19 cellular contexts compared by ENCODE assay signal in the genomic region with DNA sequence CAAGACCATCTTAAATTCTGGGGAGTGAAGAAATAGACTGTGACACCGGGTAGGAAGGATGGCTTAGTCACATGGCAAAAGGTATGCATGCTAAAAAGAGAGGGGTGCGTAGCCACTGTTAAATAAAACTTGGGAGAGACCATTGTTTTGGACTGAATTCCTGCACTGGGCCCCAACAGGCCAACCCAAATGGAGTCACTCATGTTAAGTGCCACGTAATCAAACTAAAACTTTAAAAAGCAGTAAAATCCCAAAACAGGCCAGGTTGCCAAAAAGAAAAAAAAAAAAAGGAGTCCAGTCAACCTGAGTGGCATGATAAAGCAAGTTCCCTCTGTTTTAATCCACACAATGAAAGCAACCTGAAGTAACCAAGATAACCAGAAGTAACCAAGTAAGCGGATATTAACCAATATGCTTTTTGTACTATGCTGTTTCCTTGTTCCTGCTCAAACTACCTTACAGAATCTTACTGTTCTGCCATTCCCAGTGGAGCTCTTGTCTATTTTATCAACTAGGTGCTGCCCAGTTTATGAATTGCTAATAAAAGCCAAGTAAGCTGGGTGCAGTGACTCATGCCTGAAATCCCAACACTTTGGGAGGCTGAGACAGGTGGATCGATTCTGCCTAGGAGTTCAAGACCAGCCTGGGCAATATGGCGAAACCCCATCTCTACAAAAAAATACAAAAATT.
DNase-seq lines count a peak whose midpoint lies in the region; ATAC-seq, FAIRE-seq and TF ChIP-seq lines count a peak whose summit lies in the region.
"Had no signal": no experiment of that assay in that cellular context is flagged by ENCODE, and none has a peak within 500 bp of the region (broad histone marks: within the 10 kb centered on the region; RNA-seq: fewer than 3 reads in every experiment).

No MANE protein-coding gene starts in this region.

- H3K27me3 Mint-ChIP-seq in effector memory CD8-positive, alpha-beta T cell = peaks cover 0 to 9% of the 10 kb centered on the region in 2 donors
- peaks cover 10% of the 10 kb centered on the region for H3K27me3 Mint-ChIP-seq in nephron progenitor cell (ENCODE audit: low read depth, poor library complexity)
- H3K27me3 Mint-ChIP-seq: T-cell had no signal

- H4K20me1 ChIP-seq in BLaER1 = no peaks in the 10 kb centered on the region

- POLR2A ChIA-PET in HEK293 (lab: Yijun Ruan, JAX) = no interaction called here

- H3K4me3 ChIP-seq in BLaER1 (peak overlapping the region; percentile 70; the same call in 1 of the 2 replicates), HEK293 (ENCODE audit: low read depth, low read length) (no peak overlapping the region), ascending aorta (no peak overlapping the region)

- H3K27me3 ChIP-seq in BLaER1 = no peaks in the 10 kb centered on the region
- H3K27me3 ChIP-seq in ascending aorta = no peaks in the 10 kb centered on the region
- H3K27me3 ChIP-seq: foreskin keratinocyte, pancreas had no signal

- intact Hi-C loops in ascending aorta (cut with DNase I) = loop anchor here (5.0 kb wide), 1 partner anchor 195 kb away; no protein-coding TSS in a partner anchor

- H3K4me1 Mint-ChIP-seq in effector memory CD8-positive, alpha-beta T cell (ENCODE audit: low read depth in 2 of 2) = peaks cover 12 to 17% of the 10 kb centered on the region in 2 donors
- peaks cover 42% of the 10 kb centered on the region for H3K4me1 Mint-ChIP-seq in nephron progenitor cell

- H3K36me3 Mint-ChIP-seq in effector memory CD8-positive, alpha-beta T cell (ENCODE audit: insufficient read depth) = peaks cover 3% of the 10 kb centered on the region
- H3K36me3 Mint-ChIP-seq in nephron progenitor cell (ENCODE audit: low read depth) = no peaks in the 10 kb centered on the region

- DNase-seq in effector memory CD8-positive, alpha-beta T cell = no peak
- DNase-seq in nephron progenitor cell (no peak), ascending aorta (ENCODE audit: low spot score in 2 of 2) (no peak), D721Med (ENCODE audit: insufficient read length, low spot score) (no peak)
- no peak for DNase-seq in NK-92 treated with Interleukin-12 subunit alpha and Interleukin-12 subunit beta, amount 100 ng/mL, for 24 hours (lab: John Stamatoyannopoulos, UW)
- DNase-seq: activated effector memory CD4-positive, alpha-beta T cell treated with Interleukin-2 at 50 U/mL for 16 hours; CD8-positive, alpha-beta memory T cell; foreskin keratinocyte; HCEC 1CT; NCI-H1092; NCI-H2081; pancreas; SHP77; stimulated activated CD4-positive, alpha-beta T cell treated with anti-CD3 and anti-CD28 coated beads, Interleukin-2, amount 100 ng/mL, for 48 hours; T-cell; WERI-Rb-1 had no signal

- H3K9ac ChIP-seq in BLaER1 = no peak overlapping the region

- peaks cover 60% of the 10 kb centered on the region for H3K4me1 ChIP-seq in BLaER1
- no peaks in the 10 kb centered on the region for H3K4me1 ChIP-seq in HEK293 (ENCODE audit: control insufficient read depth, insufficient read depth, low read length)
- H3K4me1 ChIP-seq in ascending aorta = no peaks in the 10 kb centered on the region

- no peak for ATAC-seq in effector memory CD8-positive, alpha-beta T cell (replicated peaks)
- no peak for ATAC-seq in GM21390 (IDR thresholded peaks at IDR 0.05; ENCODE audit: unreplicated experiment)
- ATAC-seq: foreskin keratinocyte, pancreas, T-cell had no signal

- CTCF ChIA-PET in HEK293 (lab: Yijun Ruan, JAX) = interaction anchor here (1.3 kb wide), 1 partner anchor 78 kb away, joined by 3 read pairs; no protein-coding TSS in a partner anchor

- H3K9me3 ChIP-seq in BLaER1 (peaks cover 13% of the 10 kb centered on the region), HEK293 (ENCODE audit: control insufficient read depth, insufficient read depth, low read depth, low read length) (no peaks in the 10 kb centered on the region), ascending aorta (peaks cover 0 to 7% of the 10 kb centered on the region in 2 donors)
- H3K9me3 ChIP-seq: pancreas had no signal

- H3K9me3 Mint-ChIP-seq in effector memory CD8-positive, alpha-beta T cell = no peaks in the 10 kb centered on the region
- peaks cover 6% of the 10 kb centered on the region for H3K9me3 Mint-ChIP-seq in nephron progenitor cell

- H3K27ac Mint-ChIP-seq in effector memory CD8-positive, alpha-beta T cell = peak overlapping the region in 1 of 2 donors; percentile 77
- no peak overlapping the region for H3K27ac Mint-ChIP-seq in nephron progenitor cell

- TF ChIP-seq CTCF in HEK293 (tag by site-specific recombination; IDR thresholded peaks at IDR 0.05) = no peak
- no peak for TF ChIP-seq CTCF in nephron progenitor cell (IDR thresholded peaks at IDR 0.05)
- TF ChIP-seq CTCF in ascending aorta (IDR thresholded peaks at IDR 0.05) = no peak
- no peak for TF ChIP-seq CTCF in D721Med (IDR thresholded peaks at IDR 0.05; ENCODE audit: insufficient read depth, missing control alignments)

- H3K36me3 ChIP-seq in BLaER1 (peaks cover 35% of the 10 kb centered on the region), HEK293 (ENCODE audit: control insufficient read depth in 2 of 2, insufficient read depth in 1 of 2, low read length in 2 of 2) (no peaks in the 10 kb centered on the region), ascending aorta (no peaks in the 10 kb centered on the region)
- H3K36me3 ChIP-seq: pancreas, WERI-Rb-1 had no signal

- H3K4me3 Mint-ChIP-seq in effector memory CD8-positive, alpha-beta T cell = peak overlapping the region; percentile 77 to 81
- peak overlapping the region; percentile 85 for H3K4me3 Mint-ChIP-seq in nephron progenitor cell

- FAIRE-seq in D721Med (lab: Jason Lieb, UNC) = no peak
- FAIRE-seq: pancreas had no signal

- peak overlapping the region; percentile 89 for H3K4me2 ChIP-seq in BLaER1

- H3K27ac ChIP-seq in BLaER1 = peak overlapping the region; percentile 87; the same call in 1 of the 2 replicates
- H3K27ac ChIP-seq in HEK293 (ENCODE audit: extremely low read depth, low read depth, low read length) = no peak overlapping the region
- H3K27ac ChIP-seq in ascending aorta = no peak overlapping the region
- H3K27ac ChIP-seq: WERI-Rb-1 had no signal

TF ChIP-seq in HEK293, 187 proteins besides CTCF, POLR2A, EP300 and RAD21:
- TF ChIP-seq ZNF223 (tag by site-specific recombination; IDR thresholded peaks at IDR 0.05) = no peak
- TF ChIP-seq ZNF549 (tag by site-specific recombination; IDR thresholded peaks at IDR 0.05) = peak; percentile 91
- TF ChIP-seq ZNF37A (tag by site-specific recombination; IDR thresholded peaks at IDR 0.05) = no peak
